1 cellular context compared by ENCODE assay signal in genomic region chr5:114957384-114957783, GRCh38.
TF ChIP-seq lines count a peak whose summit lies in the region.

No MANE protein-coding gene starts in this region.

TF ChIP-seq in GM12878, 131 proteins besides CTCF, POLR2A, EP300 and RAD21 (continued from another document):
- TF ChIP-seq CEBPZ (IDR thresholded peaks at IDR 0.05; ENCODE audit: low read depth, low read length): no peak
- no peak for TF ChIP-seq CUX1 (IDR thresholded peaks at IDR 0.05; ENCODE audit: insufficient replicate concordance, low read depth, low read length)
- TF ChIP-seq PAX5 (IDR thresholded peaks at IDR 0.05; ENCODE audit: borderline replicate concordance, low read depth, low read length): peak; percentile 37; the same call in 1 of the 2 replicates
- TF ChIP-seq SMAD5 (IDR thresholded peaks at IDR 0.05; ENCODE audit: low read depth): no peak
- no peak for TF ChIP-seq BACH1 (IDR thresholded peaks at IDR 0.05; ENCODE audit: borderline replicate concordance)
- no peak for TF ChIP-seq TCF3 (IDR thresholded peaks at IDR 0.05; ENCODE audit: borderline replicate concordance, insufficient read depth, low read depth, low read length)
- no peak for TF ChIP-seq SRF (IDR thresholded peaks at IDR 0.05; ENCODE audit: low read depth in 2 of 2, low read length in 2 of 2)
- TF ChIP-seq NFXL1 (IDR thresholded peaks at IDR 0.05; ENCODE audit: borderline replicate concordance): no peak
- TF ChIP-seq NR2C2 (IDR thresholded peaks at IDR 0.05; ENCODE audit: borderline replicate concordance, control insufficient read depth, insufficient read length, low read depth): no peak
- no peak for TF ChIP-seq ZZZ3 (IDR thresholded peaks at IDR 0.05; ENCODE audit: control insufficient read depth, insufficient read length, low read depth)
- TF ChIP-seq MTA2 (IDR thresholded peaks at IDR 0.05; ENCODE audit: low read depth): peak; percentile 53; the same call in 1 of the 2 replicates
- TF ChIP-seq SUPT20H (IDR thresholded peaks at IDR 0.05; ENCODE audit: borderline replicate concordance, control insufficient read depth, low read depth, low read length): no peak
- TF ChIP-seq MEF2A (IDR thresholded peaks at IDR 0.05; ENCODE audit: insufficient read depth, low read depth, low read length): no peak
- no peak for TF ChIP-seq TCF7 (IDR thresholded peaks at IDR 0.05; ENCODE audit: borderline replicate concordance)
- TF ChIP-seq ATF2 (IDR thresholded peaks at IDR 0.05; ENCODE audit: low read length): peak; percentile 63
- peak; percentile 93; the same call in 2 of the 3 replicates for TF ChIP-seq POU2F2 (IDR thresholded peaks at IDR 0.05; ENCODE audit: borderline replicate concordance, low read depth, low read length)
- TF ChIP-seq CHD4 (IDR thresholded peaks at IDR 0.05): no peak
- peak; percentile 36; the same call in 1 of the 2 replicates for TF ChIP-seq NFIC (IDR thresholded peaks at IDR 0.05; ENCODE audit: low read depth, low read length)
- no peak for TF ChIP-seq MTA3 (IDR thresholded peaks at IDR 0.05; ENCODE audit: borderline replicate concordance, low read length)
- TF ChIP-seq JUNB (IDR thresholded peaks at IDR 0.05): no peak
- no peak for TF ChIP-seq IRF4 (IDR thresholded peaks at IDR 0.05; ENCODE audit: low read depth, low read length)
- TF ChIP-seq TBL1XR1 (IDR thresholded peaks at IDR 0.05; ENCODE audit: low read depth, low read length): no peak
- no peak for TF ChIP-seq STAT1 (conservative IDR thresholded peaks at IDR 0.05)
- peak; percentile 29 for TF ChIP-seq MEF2B (IDR thresholded peaks at IDR 0.05; ENCODE audit: partially characterized antibody, poor library complexity, severe bottlenecking)
- TF ChIP-seq JUND (IDR thresholded peaks at IDR 0.05; ENCODE audit: low read depth, low read length): no peak
- TF ChIP-seq BCL3 (IDR thresholded peaks at IDR 0.05; ENCODE audit: borderline replicate concordance, insufficient read depth, low read depth, low read length, poor library complexity, severe bottlenecking): no peak
- TF ChIP-seq RBBP5 (conservative IDR thresholded peaks at IDR 0.05): no peak
- TF ChIP-seq PKNOX1 (IDR thresholded peaks at IDR 0.05): no peak
- no peak for TF ChIP-seq SREBF1 (IDR thresholded peaks at IDR 0.05; ENCODE audit: low read length)
- TF ChIP-seq GABPA (IDR thresholded peaks at IDR 0.05; ENCODE audit: low read depth): no peak
- no peak for TF ChIP-seq BRCA1 (IDR thresholded peaks at IDR 0.05; ENCODE audit: low read depth, low read length)
- no peak for TF ChIP-seq BMI1 (IDR thresholded peaks at IDR 0.05; ENCODE audit: borderline replicate concordance)
- TF ChIP-seq PML (IDR thresholded peaks at IDR 0.05; ENCODE audit: low read length): no peak
- TF ChIP-seq HDGF (IDR thresholded peaks at IDR 0.05): no peak
